In the genomic region with DNA sequence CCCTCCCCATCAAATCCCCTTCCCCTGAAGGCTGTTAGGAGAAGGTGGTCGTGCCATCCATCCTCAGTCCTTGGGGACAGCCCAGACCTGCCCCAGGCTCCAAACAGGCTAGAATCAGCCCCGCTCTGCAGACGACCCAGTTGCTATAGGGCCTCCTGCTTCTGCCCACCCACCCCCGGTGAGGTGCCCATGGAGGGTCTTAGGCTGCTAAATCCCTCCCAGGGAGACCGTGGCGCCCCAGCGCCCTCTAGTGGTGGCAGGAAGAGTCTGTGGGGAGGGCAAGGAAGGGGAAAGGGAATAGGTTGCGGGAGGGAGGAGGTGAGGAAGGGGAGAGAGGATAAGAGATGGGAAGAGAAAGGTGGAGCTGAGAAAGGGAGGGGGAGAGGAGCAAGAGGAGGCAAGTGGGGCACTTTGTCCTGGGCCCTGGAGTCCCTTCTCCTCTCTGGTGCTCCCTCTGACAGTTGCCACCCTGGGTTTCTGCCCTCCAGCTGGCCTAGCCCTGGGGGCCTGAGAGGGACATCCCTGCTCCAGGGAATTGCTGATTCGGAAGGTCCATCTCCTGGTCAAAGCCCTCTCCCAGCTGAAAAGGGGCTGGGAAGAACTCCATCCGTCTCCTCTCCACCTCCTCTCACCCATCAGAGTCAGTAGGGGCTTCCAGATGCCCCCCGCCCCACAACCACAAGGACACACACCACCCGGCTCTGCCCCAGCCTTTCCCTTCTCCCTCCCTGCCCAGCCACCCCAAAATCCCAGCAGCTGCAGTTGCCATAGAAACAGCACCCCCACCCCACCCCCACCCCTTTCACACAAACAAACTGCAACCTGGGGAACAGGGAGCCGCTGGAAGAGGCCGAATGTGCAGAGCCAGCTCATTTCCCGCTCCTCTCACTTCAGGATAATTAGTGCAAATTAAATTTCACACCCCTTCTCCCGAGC, we compare ENCODE assay signal across 9 cellular contexts. TPM values are rescaled to one million over a fixed set of nuclear protein-coding genes. Genes with fewer than 3 reads are reported as not detected.
A peak's percentile ranks its signal among the peaks of the same experiment; 100 is the strongest.
DNase-seq lines count a peak whose midpoint lies in the region; ATAC-seq and TF ChIP-seq lines count a peak whose summit lies in the region.
"Had no signal": no experiment of that assay in that cellular context is flagged by ENCODE, and none has a peak within 500 bp of the region (broad histone marks: within the 10 kb centered on the region; RNA-seq: fewer than 3 reads in every experiment).

No MANE protein-coding gene starts in this region.

- H3K4me3 Mint-ChIP-seq in activated CD8-positive, alpha-beta T cell treated with anti-CD3 and anti-CD28 coated beads, Interleukin-2, amount 10 ng/mL, durations not matched to agents 7 days and 5 days: no peak overlapping the region
- H3K4me3 Mint-ChIP-seq: naive B cell had no signal

- peak; percentile 91 for TF ChIP-seq CTCF in DND-41 (IDR thresholded peaks at IDR 0.05; ENCODE audit: borderline replicate concordance, extremely low read depth, low read length, poor library complexity, severe bottlenecking)
- peak; percentile 82 for TF ChIP-seq CTCF in fibroblast of villous mesenchyme (IDR thresholded peaks at IDR 0.05; ENCODE audit: insufficient read depth, low read depth, low read length)

- H3K27ac Mint-ChIP-seq in activated CD8-positive, alpha-beta T cell treated with anti-CD3 and anti-CD28 coated beads, Interleukin-2, amount 10 ng/mL, durations not matched to agents 7 days and 5 days: no peak overlapping the region
- H3K27ac Mint-ChIP-seq: naive B cell had no signal

- no peak overlapping the region for H3K9ac ChIP-seq in DND-41 (ENCODE audit: low read depth, low read length)

- H3K4me2 ChIP-seq in DND-41 (ENCODE audit: insufficient read depth, low read length): no peak overlapping the region

- H2AFZ ChIP-seq in DND-41 (ENCODE audit: low read depth, low read length): no peak overlapping the region

- intact Hi-C loops in posterior cingulate gyrus (cut with DNase I): loop anchor here (5.0 kb wide), 3 partner anchors 48 to 68 kb away; no protein-coding TSS in a partner anchor

- H3K36me3 Mint-ChIP-seq in activated CD8-positive, alpha-beta T cell treated with anti-CD3 and anti-CD28 coated beads, Interleukin-2, amount 10 ng/mL, durations not matched to agents 7 days and 5 days (ENCODE audit: low read depth): no peaks in the 10 kb centered on the region
- H3K36me3 Mint-ChIP-seq: naive B cell had no signal

- peak; percentile 57; the same call in 2 of the 3 replicates for ATAC-seq in DND-41 (ENCODE audit: insufficient read depth, low read depth)
- ATAC-seq in activated CD8-positive, alpha-beta T cell treated with anti-CD3 and anti-CD28 coated beads, Interleukin-2, amount 10 ng/mL, durations not matched to agents 7 days and 5 days: no peak

- no peak overlapping the region for H3K4me3 ChIP-seq in DND-41 (ENCODE audit: low read depth in 1 of 2, low read length in 2 of 2)
- no peak overlapping the region for H3K4me3 ChIP-seq in fibroblast of villous mesenchyme (ENCODE audit: low read depth, low read length)

- peaks cover 16% of the 10 kb centered on the region for H3K27me3 Mint-ChIP-seq in activated CD8-positive, alpha-beta T cell treated with anti-CD3 and anti-CD28 coated beads, Interleukin-2, amount 10 ng/mL, durations not matched to agents 7 days and 5 days (ENCODE audit: low read depth)

- POLR2A ChIA-PET in activated CD8-positive, alpha-beta T cell treated with anti-CD3 and anti-CD28 coated beads, Interleukin-2, amount 10 ng/mL, durations not matched to agents 7 days and 5 days (lab: Charles Lee): no interaction called here

- H3K27ac ChIP-seq in DND-41 (ENCODE audit: low read length): no peak overlapping the region

- no peaks in the 10 kb centered on the region for H3K9me3 ChIP-seq in DND-41 (ENCODE audit: insufficient read depth, low read length, severe bottlenecking)

- no peaks in the 10 kb centered on the region for H3K79me2 ChIP-seq in DND-41 (ENCODE audit: insufficient read depth, low read length)

- CTCF ChIA-PET in activated CD8-positive, alpha-beta T cell treated with anti-CD3 and anti-CD28 coated beads, Interleukin-2, amount 10 ng/mL, durations not matched to agents 7 days and 5 days (lab: Charles Lee): interaction anchor here (0.7 to 2.7 kb wide), 6 partner anchors 9 to 264 kb away, joined by 3 to 12 read pairs (median 5); no protein-coding TSS in a partner anchor

- H4K20me1 ChIP-seq in DND-41 (ENCODE audit: insufficient read depth, low read length): peaks cover 7% of the 10 kb centered on the region

- no peaks in the 10 kb centered on the region for H3K4me1 ChIP-seq in DND-41 (ENCODE audit: insufficient read depth, low read length)

- H3K27me3 ChIP-seq in DND-41 (ENCODE audit: insufficient read depth, low read length, poor library complexity): peaks cover 4% of the 10 kb centered on the region

- peaks cover 8% of the 10 kb centered on the region for H3K4me1 Mint-ChIP-seq in activated CD8-positive, alpha-beta T cell treated with anti-CD3 and anti-CD28 coated beads, Interleukin-2, amount 10 ng/mL, durations not matched to agents 7 days and 5 days (ENCODE audit: low read depth)
- H3K4me1 Mint-ChIP-seq: naive B cell had no signal

- H3K36me3 ChIP-seq in DND-41 (ENCODE audit: insufficient read depth, low read length): no peaks in the 10 kb centered on the region

- no peaks in the 10 kb centered on the region for H3K9me3 Mint-ChIP-seq in activated CD8-positive, alpha-beta T cell treated with anti-CD3 and anti-CD28 coated beads, Interleukin-2, amount 10 ng/mL, durations not matched to agents 7 days and 5 days (ENCODE audit: insufficient read depth)

- DNase-seq in DND-41 (peak; percentile 45), M059J (ENCODE audit: low read depth) (peak; percentile 26), fibroblast of villous mesenchyme (ENCODE audit: low read depth) (peak; percentile 24), posterior cingulate gyrus (peak in 7 of 10 donors; percentile 44 to 91 (median 58)), H4 (ENCODE audit: low spot score) (no peak), GF-D8 (lab: John Stamatoyannopoulos, UW) (no peak), NCI-H2029 treated with DMSO at 0.1 percent for 48 hours (lab: John Stamatoyannopoulos, UW) (no peak)
- peak; percentile 46 for DNase-seq in activated CD8-positive, alpha-beta T cell treated with anti-CD3 and anti-CD28 coated beads, Interleukin-2, amount 10 ng/mL, durations not matched to agents 7 days and 5 days
- DNase-seq: naive B cell had no signal

RNA-seq across cellular contexts. Expression of a gene that starts 55.4 kb away (rescaled TPM):
- total RNA-seq in M059J (2014; rRNA removed; shearing (Covaris generic)): 5.2 and 7.2 TPM in 2 replicates
- total RNA-seq in activated CD8-positive, alpha-beta T cell treated with anti-CD3 and anti-CD28 coated beads, Interleukin-2, amount 10 ng/mL, durations not matched to agents 7 days and 5 days: under 1 TPM; 0.29 to 0.44 TPM
- 8.4 and 9.5 TPM in 2 replicates for total RNA-seq in fibroblast of villous mesenchyme
- total RNA-seq in H4 (2014; rRNA removed; shearing (Covaris generic)): 3.6 and 4.0 TPM in 2 replicates

Comparison
In these comparisons a context has a peak if more than half of its experiments do, and no peak if none do; other contexts are left out.
1. DNase-seq: peak in DND-41 (single experiment), M059J (single experiment), activated CD8-positive, alpha-beta T cell treated with anti-CD3 and anti-CD28 coated beads, Interleukin-2, amount 10 ng/mL, durations not matched to agents 7 days and 5 days (single experiment), fibroblast of villous mesenchyme (single experiment) and posterior cingulate gyrus (7 of 10); none in H4 (single experiment), GF-D8 (single experiment) and NCI-H2029 treated with DMSO at 0.1 percent for 48 hours (single experiment).